In the genomic region with DNA sequence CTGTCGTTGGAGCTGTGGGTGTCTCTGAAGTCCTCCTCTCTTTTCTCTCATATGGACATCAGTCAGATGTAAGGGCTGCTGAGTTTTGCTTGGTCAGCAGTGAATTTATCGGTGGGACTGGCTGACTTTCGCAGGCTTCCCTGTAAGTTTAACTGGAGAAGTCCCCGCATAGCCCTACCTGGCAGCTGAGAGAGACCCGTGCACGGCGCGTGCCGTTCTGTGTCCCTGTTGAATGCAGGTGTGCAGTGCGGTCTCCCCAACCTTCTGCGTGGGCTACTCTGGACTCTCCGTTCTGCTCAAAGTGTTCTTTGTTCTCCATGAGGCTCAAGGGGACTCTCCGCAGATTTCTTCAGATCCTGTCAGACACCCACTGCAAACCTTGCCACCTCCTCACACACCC, we compare ENCODE assay signal across 25 cellular contexts.
DNase-seq lines count a peak whose midpoint lies in the region; ATAC-seq, FAIRE-seq and TF ChIP-seq lines count a peak whose summit lies in the region.
"Had no signal": no experiment of that assay in that cellular context is flagged by ENCODE, and none has a peak within 500 bp of the region (broad histone marks: within the 10 kb centered on the region; RNA-seq: fewer than 3 reads in every experiment).

No MANE protein-coding gene starts in this region.

- no peaks in the 10 kb centered on the region for H3K4me1 Mint-ChIP-seq in Caco-2 (ENCODE audit: low read depth, unreplicated experiment)
- H3K4me1 Mint-ChIP-seq: B cell had no signal

- no peak overlapping the region for H3K27ac Mint-ChIP-seq in Caco-2 (ENCODE audit: unreplicated experiment)
- H3K27ac Mint-ChIP-seq: B cell; CD4-positive, alpha-beta T cell; CD8-positive, alpha-beta T cell had no signal

- H3K27me3 Mint-ChIP-seq in Caco-2 (ENCODE audit: insufficient read depth, unreplicated experiment), result peaks cover 8% of the 10 kb centered on the region
- H3K27me3 Mint-ChIP-seq: B cell had no signal

- TF ChIP-seq CTCF in A549 (IDR thresholded peaks at IDR 0.05) (no peak), upper lobe of right lung (IDR thresholded peaks at IDR 0.05) (no peak), Caco-2 (IDR thresholded peaks at IDR 0.05; ENCODE audit: insufficient read depth in 1 of 2, low read depth in 1 of 2, low read length in 1 of 2, severe bottlenecking in 1 of 2, unreplicated experiment in 1 of 2) (no peak)

- intact Hi-C loops in upper lobe of right lung (cut with DNase I), result no loop called here
- intact Hi-C loops in Caco-2 (cut with micrococcal nuclease; ENCODE audit: unreplicated experiment), result no loop called here

- H3K27me3 ChIP-seq in BLaER1 (no peaks in the 10 kb centered on the region), upper lobe of right lung (no peaks in the 10 kb centered on the region), Caco-2 (replicated peaks; ENCODE audit: control insufficient read depth, insufficient read depth, low read length) (no peaks in the 10 kb centered on the region)

- no peak for TF ChIP-seq POLR2A in A549 (IDR thresholded peaks at IDR 0.05; ENCODE audit: low read length)

- ATAC-seq in A549, result no peak
- ATAC-seq in GM18867 (IDR thresholded peaks at IDR 0.05; ENCODE audit: unreplicated experiment), result peak; percentile 64
- ATAC-seq in upper lobe of right lung, result peak; percentile 14
- no peak for ATAC-seq in HG03342 (IDR thresholded peaks at IDR 0.05; ENCODE audit: unreplicated experiment)
- ATAC-seq: CD8-positive, alpha-beta T cell had no signal

- no peak for FAIRE-seq in A549 (lab: Jason Lieb, UNC)
- FAIRE-seq: A204.1, GM12878, GM12892, GM18507, GM19239 had no signal

- H3K9ac ChIP-seq in BLaER1, result no peak overlapping the region

- H3K4me3 ChIP-seq in A549 (no peak overlapping the region), BLaER1 (no peak overlapping the region), upper lobe of right lung (no peak overlapping the region), Caco-2 (ENCODE audit: low read depth, low read length) (no peak overlapping the region)
- H3K4me3 ChIP-seq: GM12878 had no signal

- no peaks in the 10 kb centered on the region for H3K9me3 ChIP-seq in A549
- peaks cover 17% of the 10 kb centered on the region for H3K9me3 ChIP-seq in BLaER1
- H3K9me3 ChIP-seq in upper lobe of right lung, result no peaks in the 10 kb centered on the region
- H3K9me3 ChIP-seq in Caco-2, result no peaks in the 10 kb centered on the region; the same call in 1 of the 2 replicates

- no TSS peak for BruUV-seq in Caco-2 (replicated peaks; lab: Mats Ljungman, UMichigan)

- H3K4me3 Mint-ChIP-seq in Caco-2 (ENCODE audit: unreplicated experiment), result no peak overlapping the region
- H3K4me3 Mint-ChIP-seq: B cell; CD4-positive, alpha-beta T cell; CD8-positive, alpha-beta T cell had no signal

- no peak for TF ChIP-seq EP300 in A549 (IDR thresholded peaks at IDR 0.05)

- H3K4me2 ChIP-seq in A549 (no peak overlapping the region), BLaER1 (peak overlapping the region; percentile 97)

- no peaks in the 10 kb centered on the region for H4K20me1 ChIP-seq in BLaER1

- CTCF ChIA-PET in A549 (lab: Yijun Ruan, JAX), result no interaction called here
- CTCF ChIA-PET in Caco-2 (lab: Charles Lee), result no interaction called here

- H3K27ac ChIP-seq in A549 (no peak overlapping the region), BLaER1 (peak overlapping the region; percentile 38; the same call in 1 of the 2 replicates), upper lobe of right lung (no peak overlapping the region)
- H3K27ac ChIP-seq: C4-2B had no signal

- H3K36me3 ChIP-seq in BLaER1 (0 out of 2 replicates have a peak, but pooled peaks cover 12% of the 10 kb centered on the region), upper lobe of right lung (no peaks in the 10 kb centered on the region), Caco-2 (ENCODE audit: control insufficient read depth, insufficient read depth, low read length) (no peaks in the 10 kb centered on the region)

- DNase-seq in A549 (ENCODE audit: low read depth in 1 of 2, low spot score in 1 of 2) (no peak), upper lobe of right lung (no peak), Caco-2 (no peak)
- no peak for DNase-seq in stimulated activated CD8-positive, alpha-beta memory T cell treated with anti-CD3 and anti-CD28 coated beads, Interleukin-4, amount 100 ng/mL, for 48 hours
- DNase-seq: 8988T; AML-193; CD4-positive, alpha-beta T cell; CD8-positive, alpha-beta T cell; DMS 273 treated with DMSO at 0.1 percent for 48 hours; DMS153; DMS53; DMS79; DND-41; EL; GDM1 had no signal

- WGBS in A549 (ENCODE audit: missing lambda C conversion rate), result 85% methylated on average over 8 of the region's 13 CpGs

- no peak for TF ChIP-seq RAD21 in A549 (conservative IDR thresholded peaks at IDR 0.05 in 1 of 2, IDR thresholded peaks at IDR 0.05 in 1 of 2)

- H3K4me1 ChIP-seq in A549 (no peaks in the 10 kb centered on the region), BLaER1 (peaks cover 48% of the 10 kb centered on the region), upper lobe of right lung (no peaks in the 10 kb centered on the region), Caco-2 (no peaks in the 10 kb centered on the region)

- H3K36me3 Mint-ChIP-seq in Caco-2 (ENCODE audit: insufficient read depth, unreplicated experiment), result no peaks in the 10 kb centered on the region
- H3K36me3 Mint-ChIP-seq: CD8-positive, alpha-beta T cell had no signal

- POLR2A ChIA-PET in A549 (lab: Yijun Ruan, JAX) (no interaction called here), Caco-2 (lab: Charles Lee) (no interaction called here)

- no peaks in the 10 kb centered on the region for H3K9me3 Mint-ChIP-seq in Caco-2 (ENCODE audit: unreplicated experiment)
- H3K9me3 Mint-ChIP-seq: CD8-positive, alpha-beta T cell had no signal

TF ChIP-seq in A549, 52 proteins besides CTCF, POLR2A, EP300 and RAD21:
- TF ChIP-seq JUN (IDR thresholded peaks at IDR 0.05), result no peak
- TF ChIP-seq MAFK (IDR thresholded peaks at IDR 0.05; ENCODE audit: partially characterized antibody), result peak; percentile 3
- no peak for TF ChIP-seq ESRRA (IDR thresholded peaks at IDR 0.05; ENCODE audit: borderline replicate concordance, low read length)

Comparison
In these comparisons a context has a peak if more than half of its experiments do, and no peak if none do; other contexts are left out.
1. ATAC-seq: peak in GM18867 (single experiment) and upper lobe of right lung (single experiment); none in A549 (0 of 2) and HG03342 (single experiment).